Comparison of ENCODE assay signal across 20 cellular contexts in the genomic region with DNA sequence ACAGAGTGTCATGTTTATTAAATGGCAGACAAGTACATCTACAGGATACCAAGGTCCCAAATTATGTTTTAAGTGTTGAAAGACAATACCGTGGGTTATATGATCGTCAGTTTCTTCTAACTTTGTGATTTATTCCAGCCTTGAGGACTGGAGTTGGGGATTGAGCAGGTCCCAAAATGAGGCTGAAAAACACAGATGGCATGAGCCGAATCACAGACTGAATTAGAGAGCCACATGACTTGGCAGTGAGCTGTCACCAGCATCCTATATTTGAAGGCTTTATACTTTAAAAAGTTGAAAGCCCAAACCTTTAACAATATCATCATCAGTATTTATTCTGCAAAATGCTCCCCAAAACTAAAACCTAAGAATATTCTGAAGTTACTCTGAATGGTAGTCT.
"Had no signal": no experiment of that assay in that cellular context is flagged by ENCODE, and none has a peak within 500 bp of the region (broad histone marks: within the 10 kb centered on the region; RNA-seq: fewer than 3 reads in every experiment).

No MANE protein-coding gene starts in this region.

- DNase-seq: stimulated activated CD4-positive, alpha-beta T cell treated with anti-CD3 and anti-CD28 coated beads, Interleukin-2, amount 100 ng/mL, for 48 hours; stimulated activated CD4-positive, alpha-beta T cell treated with anti-CD3 and anti-CD28 coated beads, Interleukin-4, amount 100 ng/mL, for 1 hour; stimulated activated CD4-positive, alpha-beta T cell treated with anti-CD3 and anti-CD28 coated beads, Interleukin-4, amount 100 ng/mL, for 24 hours; stimulated activated CD4-positive, alpha-beta T cell treated with anti-CD3 and anti-CD28 coated beads, Interleukin-4, amount 100 ng/mL, for 4 hours; stimulated activated CD8-positive, alpha-beta memory T cell treated with anti-CD3 and anti-CD28 coated beads, Interleukin-4, amount 100 ng/mL, for 48 hours; stimulated activated naive B cell treated with anti-CD40 and anti-IgM and Interleukin-4, amounts not matched to agents 10 μg/mL and 1 μg/mL and 100 μg/mL, for 72 hours; stimulated activated naive CD4-positive, alpha-beta T cell; stimulated activated naive CD4-positive, alpha-beta T cell treated with Interleukin-2 at 50 U/mL for 16 hours; stimulated activated naive CD8-positive, alpha-beta T cell treated with anti-CD3 and anti-CD28 coated beads, Interleukin-15, amount 100 ng/mL, for 72 hours; stimulated activated naive CD8-positive, alpha-beta T cell treated with anti-CD3 and anti-CD28 coated beads, Interleukin-15, Interleukin-2, amounts not matched to agents 100 U/mL and 50 U/mL, for 24 hours; stomach; testis; thyroid gland; tibial artery; transverse colon; trophoblast cell; upper lobe of left lung; upper lobe of right lung; uterus had no signal

- ATAC-seq: stimulated activated memory B cell treated with anti-CD40 and anti-IgM and Interleukin-4, amounts not matched to agents 10 μg/mL and 1 μg/mL and 100 μg/mL, for 72 hours; stimulated activated naive B cell treated with anti-CD40 and anti-IgM and Interleukin-4, amounts not matched to agents 10 μg/mL and 1 μg/mL and 100 μg/mL, for 72 hours; stimulated activated naive CD8-positive, alpha-beta T cell treated with anti-CD3 and anti-CD28 coated beads, Interleukin-15, amount 100 ng/mL, for 72 hours; stimulated activated naive CD8-positive, alpha-beta T cell treated with anti-CD3 and anti-CD28 coated beads, Interleukin-15, Interleukin-2, amounts not matched to agents 100 U/mL and 50 U/mL, for 24 hours had no signal
